Comparison of ENCODE assay signal across 12 cellular contexts in genomic region chr3:195903950-195904290, GRCh38. TPM values are rescaled to one million over a fixed set of nuclear protein-coding genes. Genes with fewer than 3 reads are reported as not detected.
DNase-seq lines count a peak whose midpoint lies in the region; ATAC-seq and TF ChIP-seq lines count a peak whose summit lies in the region.
"Had no signal": no experiment of that assay in that cellular context is flagged by ENCODE, and none has a peak within 500 bp of the region (broad histone marks: within the 10 kb centered on the region; RNA-seq: fewer than 3 reads in every experiment).

No MANE protein-coding gene starts in this region.

- H3K9me2 ChIP-seq in SU-DHL-6 (replicated peaks; ENCODE audit: insufficient read depth, low read length): no peaks in the 10 kb centered on the region

- H3K27me3 ChIP-seq in left ventricle myocardium inferior (ENCODE audit: low read depth): no peaks in the 10 kb centered on the region
- no peaks in the 10 kb centered on the region for H3K27me3 ChIP-seq in SU-DHL-6 (ENCODE audit: low read length)
- no peaks in the 10 kb centered on the region for H3K27me3 ChIP-seq in lower lobe of right lung (ENCODE audit: low read depth)
- no peaks in the 10 kb centered on the region for H3K27me3 ChIP-seq in vagina
- H3K27me3 ChIP-seq: SJCRH30 had no signal

- peak overlapping the region; percentile 22 for H3K9ac ChIP-seq in SU-DHL-6 (ENCODE audit: low read length)
- H3K9ac ChIP-seq: GM23248 had no signal

- TF ChIP-seq POLR2A in vagina (IDR thresholded peaks at IDR 0.05): no peak

- peaks cover 70% of the 10 kb centered on the region for H3K79me2 ChIP-seq in SU-DHL-6 (ENCODE audit: insufficient read depth, low read length)

- intact Hi-C loops in Right ventricle myocardium superior (cut with DNase I) (no loop called here), left ventricle myocardium inferior (cut with micrococcal nuclease) (no loop called here), lower lobe of right lung (cut with DNase I) (no loop called here), vagina (cut with DNase I) (no loop called here)

- no peak for ATAC-seq in Right ventricle myocardium superior (ENCODE audit: poor library complexity)
- no peak for ATAC-seq in lower lobe of right lung
- ATAC-seq: left colon had no signal

- H3F3A ChIP-seq in SU-DHL-6 (ENCODE audit: insufficient read depth): peaks cover 39% of the 10 kb centered on the region

- H3K27ac ChIP-seq in left ventricle myocardium inferior (replicated peaks): no peak overlapping the region
- H3K27ac ChIP-seq in SU-DHL-6 (ENCODE audit: low read depth, low read length): peak overlapping the region; percentile 76
- H3K27ac ChIP-seq in lower lobe of right lung: no peak overlapping the region
- no peak overlapping the region for H3K27ac ChIP-seq in vagina
- H3K27ac ChIP-seq: GM23248, SJCRH30 had no signal

- no peak for TF ChIP-seq CTCF in left ventricle myocardium inferior (IDR thresholded peaks at IDR 0.05; ENCODE audit: borderline replicate concordance)
- TF ChIP-seq CTCF in SU-DHL-6 (IDR thresholded peaks at IDR 0.05; ENCODE audit: insufficient read depth, low read length, poor library complexity, severe bottlenecking): no peak
- TF ChIP-seq CTCF in lower lobe of right lung (IDR thresholded peaks at IDR 0.05): no peak
- no peak for TF ChIP-seq CTCF in vagina (IDR thresholded peaks at IDR 0.05)

- H2AFZ ChIP-seq in SU-DHL-6 (ENCODE audit: low read depth, low read length, severe bottlenecking): no peak overlapping the region
- H2AFZ ChIP-seq: GM23248 had no signal

- no peaks in the 10 kb centered on the region for H3K9me3 ChIP-seq in left ventricle myocardium inferior (replicated peaks)
- no peaks in the 10 kb centered on the region for H3K9me3 ChIP-seq in SU-DHL-6 (ENCODE audit: insufficient read depth, low read length)
- H3K9me3 ChIP-seq in lower lobe of right lung: no peaks in the 10 kb centered on the region
- no peaks in the 10 kb centered on the region for H3K9me3 ChIP-seq in vagina
- H3K9me3 ChIP-seq: SJCRH30 had no signal

- H3K36me3 ChIP-seq in left ventricle myocardium inferior: no peaks in the 10 kb centered on the region
- H3K36me3 ChIP-seq in SU-DHL-6 (ENCODE audit: low read length): no peaks in the 10 kb centered on the region
- H3K36me3 ChIP-seq in lower lobe of right lung: no peaks in the 10 kb centered on the region
- H3K36me3 ChIP-seq in vagina: no peaks in the 10 kb centered on the region
- H3K36me3 ChIP-seq: SJCRH30 had no signal

- peak overlapping the region; percentile 81 for H3K4me2 ChIP-seq in SU-DHL-6 (ENCODE audit: low read depth, low read length, poor library complexity, severe bottlenecking)

- H4K20me1 ChIP-seq in SU-DHL-6 (ENCODE audit: low read depth, low read length): no peaks in the 10 kb centered on the region; the same call in 1 of the 2 replicates

- H3K4me1 ChIP-seq in left ventricle myocardium inferior (peaks cover 28% of the 10 kb centered on the region), lower lobe of right lung (peaks cover 84% of the 10 kb centered on the region), vagina (peaks cover 50% of the 10 kb centered on the region)

- no peak overlapping the region for H3K4me3 ChIP-seq in left ventricle myocardium inferior
- H3K4me3 ChIP-seq in SU-DHL-6 (ENCODE audit: insufficient read depth, low read length, poor library complexity, severe bottlenecking): peak overlapping the region; percentile 26
- no peak overlapping the region for H3K4me3 ChIP-seq in lower lobe of right lung
- H3K4me3 ChIP-seq in vagina: no peak overlapping the region
- H3K4me3 ChIP-seq: GM23248, SJCRH30 had no signal

- DNase-seq in Right ventricle myocardium superior: peak; percentile 21
- DNase-seq in left ventricle myocardium inferior: no peak
- DNase-seq in lower lobe of right lung: peak; percentile 36
- no peak for DNase-seq in inferior parietal cortex (ENCODE audit: extremely low spot score)
- DNase-seq in vagina (ENCODE audit: extremely low spot score in 2 of 2): no peak
- no peak for DNase-seq in cerebellum (ENCODE audit: low spot score)
- DNase-seq: caudate nucleus, GM23248, left colon, NCI-H226, SJCRH30 had no signal

RNA-seq across cellular contexts. Expression of gene TNK2, which starts 4.4 kb away (rescaled TPM):
- 26.7 TPM for total RNA-seq in Right ventricle myocardium superior
- total RNA-seq in left ventricle myocardium inferior: 33.2 TPM
- 56.7 TPM for total RNA-seq in lower lobe of right lung
- 41.5 TPM for total RNA-seq in vagina
- total RNA-seq in cerebellum: 17.8 TPM

Comparison
In these comparisons a context has a peak if more than half of its experiments do, and no peak if none do; other contexts are left out.
1. DNase-seq: peak in Right ventricle myocardium superior (single experiment) and lower lobe of right lung (single experiment); none in left ventricle myocardium inferior (single experiment), inferior parietal cortex (single experiment), vagina (0 of 2) and cerebellum (single experiment).